ENCODE assay signal across 8 cellular contexts in genomic region chr11:105719073-105719846, GRCh38.
A peak's percentile ranks its signal among the peaks of the same experiment; 100 is the strongest.
DNase-seq lines count a peak whose midpoint lies in the region; ATAC-seq, FAIRE-seq and TF ChIP-seq lines count a peak whose summit lies in the region.

No MANE protein-coding gene starts in this region.

- no peaks in the 10 kb centered on the region for H3K36me3 ChIP-seq in tibial nerve

- CTCF ChIA-PET in T-cell (lab: Charles Lee): no interaction called here

- H3K27me3 ChIP-seq in tibial nerve: no peaks in the 10 kb centered on the region

- H3K9me3 Mint-ChIP-seq in T-cell: no peaks in the 10 kb centered on the region

- ATAC-seq in GM19035 (IDR thresholded peaks at IDR 0.05; ENCODE audit: unreplicated experiment): peak; percentile 79
- peak; percentile 81 for ATAC-seq in HG02970 (IDR thresholded peaks at IDR 0.05; ENCODE audit: low FRiP score, unreplicated experiment)
- no peak for ATAC-seq in T-cell (replicated peaks in 1 of 4)

- DNase-seq in NCI-H510A treated with DMSO at 0.1 percent for 48 hours (lab: John Stamatoyannopoulos, UW) (peak; percentile 74), NOMO-1 treated with DMSO at 0.1 percent for 48 hours (lab: John Stamatoyannopoulos, UW; ENCODE audit: unreplicated experiment) (no peak), tibial nerve (ENCODE audit: low spot score in 2 of 2) (no peak), T-cell (no peak)
- no peak for DNase-seq in stimulated activated CD4-positive, alpha-beta T cell treated with anti-CD3 and anti-CD28 coated beads, Interleukin-4, amount 100 ng/mL, for 4 hours

- no peak for TF ChIP-seq CTCF in tibial nerve (IDR thresholded peaks at IDR 0.05)

- no peak overlapping the region for H3K27ac ChIP-seq in tibial nerve

- POLR2A ChIA-PET in T-cell (lab: Charles Lee): interaction anchor here in 1 of 2 donors (0.7 kb wide), 1 partner anchor 603 kb away, joined by 5 read pairs; no protein-coding TSS in a partner anchor

- no peaks in the 10 kb centered on the region for H3K9me3 ChIP-seq in tibial nerve

- WGBS in tibial nerve, 2 donors: 78 to 83% methylated on average over 12 of the region's 12 CpGs

- H3K27ac Mint-ChIP-seq in T-cell: no peak overlapping the region

- H3K27me3 Mint-ChIP-seq in T-cell: no peaks in the 10 kb centered on the region

- H3K4me1 ChIP-seq in tibial nerve: no peaks in the 10 kb centered on the region

- TF ChIP-seq EP300 in tibial nerve (IDR thresholded peaks at IDR 0.05): no peak

- no peaks in the 10 kb centered on the region for H3K36me3 Mint-ChIP-seq in T-cell

- FAIRE-seq in islet of Langerhans (lab: Jason Lieb, UNC): peak; percentile 94

- H3K4me3 ChIP-seq in tibial nerve: no peak overlapping the region

- no peak overlapping the region for H3K4me3 Mint-ChIP-seq in T-cell

- TF ChIP-seq POLR2A in tibial nerve (IDR thresholded peaks at IDR 0.05): no peak

- H3K4me1 Mint-ChIP-seq in T-cell: no peaks in the 10 kb centered on the region

Comparison
In these comparisons a context has a peak if more than half of its experiments do, and no peak if none do; other contexts are left out.
1. ATAC-seq: peak in GM19035 (single experiment) and HG02970 (single experiment); none in T-cell (0 of 4).